Comparison of ENCODE assay signal across 12 cellular contexts in the genomic region with DNA sequence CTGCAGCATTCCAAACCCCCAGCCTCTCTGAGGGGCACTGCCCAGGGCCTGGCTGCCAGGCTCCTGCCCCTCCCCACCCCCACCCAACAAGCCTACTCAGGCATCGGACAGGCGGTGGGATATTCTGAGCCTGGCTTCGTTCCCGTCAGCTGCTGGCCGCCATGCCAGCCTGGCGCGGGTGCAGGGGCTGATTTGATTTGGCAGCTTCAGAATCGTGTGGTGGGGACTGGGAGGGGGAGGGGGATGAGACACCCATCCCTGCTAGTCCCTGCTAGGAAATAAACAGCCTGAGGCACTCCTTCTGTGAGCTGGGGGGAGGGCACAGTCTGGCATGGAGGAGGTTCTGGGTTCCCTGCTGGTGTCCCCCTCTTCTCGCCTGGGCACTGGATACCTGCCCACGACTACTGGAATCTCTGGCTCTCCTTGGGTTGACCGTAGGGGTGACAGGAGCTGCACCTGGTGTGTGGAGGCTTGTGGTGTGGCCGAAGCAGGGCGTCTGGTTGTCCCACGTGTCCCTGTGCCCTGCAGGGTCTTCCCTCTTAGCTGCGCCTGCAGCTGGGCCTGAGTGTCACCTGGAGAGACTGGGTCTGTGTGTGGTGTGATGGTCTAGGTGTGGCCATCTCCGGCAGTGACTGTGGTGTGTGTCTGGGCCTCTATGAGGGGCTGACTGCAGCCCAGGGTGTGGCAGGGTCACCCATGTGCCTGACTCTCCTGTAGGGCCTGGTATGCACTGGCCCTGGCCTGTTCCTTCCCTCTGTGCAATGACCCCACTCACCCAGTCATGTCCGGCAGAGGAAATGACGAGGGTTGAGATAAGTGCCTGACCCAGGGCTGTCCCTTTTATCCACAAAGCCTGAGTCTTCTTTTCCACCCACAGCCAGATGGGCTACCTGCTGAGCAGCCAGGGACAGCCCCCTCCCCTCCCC. TPM values are rescaled to one million over a fixed set of nuclear protein-coding genes. Genes with fewer than 3 reads are reported as not detected.
DNase-seq lines count a peak whose midpoint lies in the region; ATAC-seq and TF ChIP-seq lines count a peak whose summit lies in the region.
"Had no signal": no experiment of that assay in that cellular context is flagged by ENCODE, and none has a peak within 500 bp of the region (broad histone marks: within the 10 kb centered on the region; RNA-seq: fewer than 3 reads in every experiment).

No MANE protein-coding gene starts in this region.

- H3K4me3 ChIP-seq in BE2C (ENCODE audit: low read depth, low read length) (no peak overlapping the region), muscle layer of colon (ENCODE audit: low read depth in 1 of 2, low read length in 2 of 2) (peak overlapping the region in 1 of 2 donors; percentile 5)

- H3K9me3 ChIP-seq in BE2C: no peaks in the 10 kb centered on the region
- H3K9me3 ChIP-seq in muscle layer of colon (ENCODE audit: low read length): no peaks in the 10 kb centered on the region

- peak; percentile 86 for DNase-seq in BE2C
- peak; percentile 15 for DNase-seq in RPMI7951 (ENCODE audit: low read depth)
- no peak for DNase-seq in SK-N-DZ (ENCODE audit: low spot score)
- no peak for DNase-seq in DMS114 treated with DMSO at 0.1 percent for 48 hours (lab: John Stamatoyannopoulos, UW; ENCODE audit: unreplicated experiment)
- no peak for DNase-seq in DMS53 treated with DMSO at 0.1 percent for 48 hours (lab: John Stamatoyannopoulos, UW; ENCODE audit: unreplicated experiment)
- DNase-seq: activated CD8-positive, alpha-beta memory T cell treated with anti-CD3 and anti-CD28 coated beads, Interleukin-2, amount 50 U/mL, for 4 hours; cortex of kidney; NCI-H510A treated with DMSO at 0.1 percent for 48 hours had no signal

- no peaks in the 10 kb centered on the region for H3K27me3 ChIP-seq in BE2C
- no peaks in the 10 kb centered on the region for H3K27me3 ChIP-seq in muscle layer of colon (ENCODE audit: control insufficient read depth in 1 of 2, insufficient read depth in 2 of 2, low read length in 2 of 2)

- ATAC-seq in esophagus mucosa: peak; percentile 59
- no peak for ATAC-seq in HG03442 (IDR thresholded peaks at IDR 0.05; ENCODE audit: unreplicated experiment)

- TF ChIP-seq CTCF in BE2C (IDR thresholded peaks at IDR 0.05; ENCODE audit: low read depth, low read length): no peak

- H3K4me1 ChIP-seq in BE2C (peaks cover 61% of the 10 kb centered on the region), muscle layer of colon (ENCODE audit: insufficient read depth, low read length) (peaks cover 89% of the 10 kb centered on the region)

- H3K36me3 ChIP-seq in BE2C: peaks cover 52% of the 10 kb centered on the region
- peaks cover 4% of the 10 kb centered on the region for H3K36me3 ChIP-seq in muscle layer of colon (ENCODE audit: insufficient read depth, low read length)

- H3K27ac ChIP-seq in muscle layer of colon (ENCODE audit: low read depth, low read length): peak overlapping the region; percentile 97

- no peak overlapping the region for H3K9ac ChIP-seq in muscle layer of colon (ENCODE audit: low read length)

RNA-seq across cellular contexts. Expression of a gene that starts 42.2 kb away (rescaled TPM):
- polyA plus RNA-seq in BE2C (2012; ENCODE audit: insufficient read depth, insufficient read length, low read depth): 298 TPM
- total RNA-seq in RPMI7951 (2014; rRNA removed; shearing (Covaris generic)): 0.12 and 2.3 TPM in 2 replicates
- total RNA-seq in esophagus mucosa: 6.0 TPM
- 8.2 and 12.9 TPM in 2 replicates for polyA plus RNA-seq in SK-N-DZ (2014; cell fraction: cytosol; rRNA removed)
- 45.4 and 47.9 TPM in 2 replicates for polyA plus RNA-seq in SK-N-DZ (2014; cell fraction: nucleus; rRNA removed)
- total RNA-seq: osteocyte had no signal

Comparison
In these comparisons a context has a peak if more than half of its experiments do, and no peak if none do; other contexts are left out.
1. DNase-seq: peak in BE2C (single experiment) and RPMI7951 (single experiment); none in SK-N-DZ (single experiment), DMS114 treated with DMSO at 0.1 percent for 48 hours (single experiment) and DMS53 treated with DMSO at 0.1 percent for 48 hours (single experiment).